ENCODE assay signal across 25 cellular contexts in genomic region chrX:41857670-41858069, GRCh38.
DNase-seq lines count a peak whose midpoint lies in the region; ATAC-seq, FAIRE-seq and TF ChIP-seq lines count a peak whose summit lies in the region.
"Had no signal": no experiment of that assay in that cellular context is flagged by ENCODE, and none has a peak within 500 bp of the region (broad histone marks: within the 10 kb centered on the region; RNA-seq: fewer than 3 reads in every experiment).

No MANE protein-coding gene starts in this region.

- no peaks in the 10 kb centered on the region for H3K9me3 ChIP-seq in CD4-positive, alpha-beta T cell (ENCODE audit: control insufficient read depth, low read length)
- H3K9me3 ChIP-seq: A549 had no signal

- no peak for TF ChIP-seq POLR2A in GM12891 (IDR thresholded peaks at IDR 0.05; ENCODE audit: low read depth, low read length)

- H3K36me3 Mint-ChIP-seq in CD4-positive, alpha-beta T cell (ENCODE audit: low read depth): peaks cover 22% of the 10 kb centered on the region

- CTCF ChIA-PET in CD4-positive, alpha-beta T cell (lab: Charles Lee): no interaction called here

- POLR2A ChIA-PET in CD4-positive, alpha-beta T cell (lab: Charles Lee): no interaction called here

- intact Hi-C loops in left ventricle myocardium superior (cut with micrococcal nuclease) (no loop called here), cardiac septum (cut with DNase I) (no loop called here)
- intact Hi-C loops in CD4-positive, alpha-beta T cell (cut with DNase I, micrococcal nuclease): no loop called here

- peaks cover 21% of the 10 kb centered on the region for H3K4me1 Mint-ChIP-seq in CD4-positive, alpha-beta T cell (ENCODE audit: low read depth)

- no peak overlapping the region for H3K27ac ChIP-seq in CD4-positive, alpha-beta T cell (ENCODE audit: low read depth, low read length)
- H3K27ac ChIP-seq: 22Rv1, A549, BLaER1 had no signal

- H3K4me3 Mint-ChIP-seq in CD4-positive, alpha-beta T cell: no peak overlapping the region
- H3K4me3 Mint-ChIP-seq: CD14-positive monocyte; CD8-positive, alpha-beta memory T cell; GM23338; HFFc6; IgD-negative memory B cell had no signal

- no peaks in the 10 kb centered on the region for H3K27me3 ChIP-seq in CD4-positive, alpha-beta T cell (ENCODE audit: control insufficient read depth, insufficient read depth, low read length)

- no peak overlapping the region for H3K27ac Mint-ChIP-seq in CD4-positive, alpha-beta T cell
- H3K27ac Mint-ChIP-seq: CD14-positive monocyte; CD8-positive, alpha-beta memory T cell; HFFc6; IgD-negative memory B cell had no signal

- no peak for TF ChIP-seq CTCF in CD4-positive, alpha-beta T cell (IDR thresholded peaks at IDR 0.05)

- no peaks in the 10 kb centered on the region for H3K9me3 Mint-ChIP-seq in CD4-positive, alpha-beta T cell
- H3K9me3 Mint-ChIP-seq: CD8-positive, alpha-beta memory T cell; GM23338; HFFc6; IgD-negative memory B cell had no signal

- peak; percentile 32 for ATAC-seq in left ventricle myocardium superior
- ATAC-seq in CD4-positive, alpha-beta T cell (ENCODE audit: poor library complexity): no peak
- ATAC-seq: A549, HCT116, HepG2 had no signal

- DNase-seq in left ventricle myocardium superior (no peak), cardiac septum (ENCODE audit: low spot score) (no peak), cerebellar cortex (ENCODE audit: low spot score) (peak; percentile 5), pons (ENCODE audit: low spot score) (peak; percentile 1), AML-193 (lab: John Stamatoyannopoulos, UW) (no peak), GM12891 (ENCODE audit: insufficient read length, low spot score) (no peak), GOT3 (lab: John Stamatoyannopoulos, UW) (no peak)
- DNase-seq in CD4-positive, alpha-beta T cell: no peak
- DNase-seq: CD8-positive, alpha-beta memory T cell; COR-L47; DMS 273 treated with DMSO at 0.1 percent for 48 hours; DMS53; DND-41; EL; HFFc6 had no signal

- no peak for FAIRE-seq in GM12891 (lab: Jason Lieb, UNC)
- FAIRE-seq: A549, G401.6, GM12892, HepG2 had no signal

- no peaks in the 10 kb centered on the region for H3K27me3 Mint-ChIP-seq in CD4-positive, alpha-beta T cell

TF ChIP-seq in GM12891, 5 proteins besides CTCF, POLR2A, EP300 and RAD21:
- TF ChIP-seq POU2F2 (IDR thresholded peaks at IDR 0.05; ENCODE audit: low read depth, low read length) (no peak), PAX5 (IDR thresholded peaks at IDR 0.05; ENCODE audit: insufficient read depth, low read length, severe bottlenecking) (no peak), SPI1 (IDR thresholded peaks at IDR 0.05; ENCODE audit: low read depth, low read length) (no peak), POLR2AphosphoS5 (IDR thresholded peaks at IDR 0.05; ENCODE audit: low read depth, low read length) (no peak), TAF1 (IDR thresholded peaks at IDR 0.05; ENCODE audit: low read depth, low read length) (no peak)

Comparison
In these comparisons a context has a peak if more than half of its experiments do, and no peak if none do; other contexts are left out.
1. DNase-seq: peak in cerebellar cortex (single experiment) and pons (single experiment); none in left ventricle myocardium superior (single experiment), cardiac septum (single experiment), AML-193 (0 of 2), GM12891 (single experiment), CD4-positive, alpha-beta T cell (0 of 10) and GOT3 (single experiment).